ENCODE assay signal across 18 cellular contexts in the genomic region with DNA sequence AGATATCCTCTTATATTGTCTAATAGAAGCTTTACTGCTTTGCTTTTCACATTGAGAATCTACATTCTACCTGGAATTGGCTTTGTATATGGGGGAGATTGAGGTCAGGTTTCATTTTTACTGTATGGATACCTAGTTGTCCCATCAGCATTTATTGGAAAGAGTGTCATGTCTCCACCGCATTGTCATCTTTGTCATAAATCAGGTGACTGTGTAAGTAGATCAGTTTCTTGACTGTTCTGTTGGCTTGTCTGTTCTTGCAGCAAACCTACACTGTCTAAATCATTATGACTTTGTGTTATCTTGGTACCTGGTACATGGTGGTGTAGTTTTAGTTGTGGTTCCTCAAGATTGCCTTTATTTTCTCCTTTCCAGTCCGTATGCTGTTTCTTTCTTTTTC. TPM values are rescaled to one million over a fixed set of nuclear protein-coding genes. Genes with fewer than 3 reads are reported as not detected.
A peak's percentile ranks its signal among the peaks of the same experiment; 100 is the strongest.
DNase-seq lines count a peak whose midpoint lies in the region; ATAC-seq and TF ChIP-seq lines count a peak whose summit lies in the region.
"Had no signal": no experiment of that assay in that cellular context is flagged by ENCODE, and none has a peak within 500 bp of the region (broad histone marks: within the 10 kb centered on the region; RNA-seq: fewer than 3 reads in every experiment).

No MANE protein-coding gene starts in this region.

- peaks cover 37% of the 10 kb centered on the region for H3K4me1 Mint-ChIP-seq in nephron

- TF ChIP-seq CTCF in HEK293 (tag by site-specific recombination; IDR thresholded peaks at IDR 0.05) (no peak), nephron (IDR thresholded peaks at IDR 0.05; ENCODE audit: unreplicated experiment in 3 of 3) (no peak)

- H3K36me3 ChIP-seq in HEK293 (ENCODE audit: control insufficient read depth in 2 of 2, insufficient read depth in 1 of 2, low read length in 2 of 2): peaks cover 4% of the 10 kb centered on the region in 2 experiments; a peak in 1 of 3 replicates
- H3K36me3 ChIP-seq: ovary, suprapubic skin had no signal

- no peak overlapping the region for H3K4me3 ChIP-seq in HEK293 (ENCODE audit: low read depth, low read length)
- H3K4me3 ChIP-seq: BLaER1, ovary, suprapubic skin had no signal

- no peak overlapping the region for H3K27ac ChIP-seq in HEK293 (ENCODE audit: extremely low read depth, low read depth, low read length)
- H3K27ac ChIP-seq: 22Rv1, BLaER1, ovary, suprapubic skin had no signal

- H3K9me3 ChIP-seq in HEK293 (ENCODE audit: control insufficient read depth, insufficient read depth, low read depth, low read length): no peaks in the 10 kb centered on the region
- H3K9me3 ChIP-seq: ovary, suprapubic skin had no signal

- H3K36me3 Mint-ChIP-seq in nephron (ENCODE audit: low read depth): peaks cover 42% of the 10 kb centered on the region

- H3K9me3 Mint-ChIP-seq in nephron: peaks cover 16% of the 10 kb centered on the region
- H3K9me3 Mint-ChIP-seq: T-helper 2 cell treated with Interferon-gamma antibody and Interleukin-4, amounts not matched to agents 5 μg/mL and 100 μg/mL, for 36 hours had no signal

- POLR2A ChIA-PET in HEK293 (lab: Yijun Ruan, JAX): no interaction called here

- H3K27me3 Mint-ChIP-seq in nephron (ENCODE audit: low read depth): no peaks in the 10 kb centered on the region

- no peak for DNase-seq in activated CD4-positive, CD25-positive, alpha-beta regulatory T cell (lab: John Stamatoyannopoulos, UW)
- DNase-seq in amniotic epithelial cell (ENCODE audit: low read depth) (peak; percentile 50), NCI-H446 (lab: John Stamatoyannopoulos, UW) (no peak), left ventricle myocardium superior (no peak), NCI-H1930 (lab: John Stamatoyannopoulos, UW) (no peak)
- DNase-seq: cerebellar nuclear complex; DMS 273 treated with DMSO at 0.1 percent for 48 hours; effector CD4-positive, alpha-beta T cell; NCI-H1092 treated with DMSO at 0.1 percent for 48 hours; ovary had no signal

- no peak overlapping the region for H3K4me3 Mint-ChIP-seq in nephron
- H3K4me3 Mint-ChIP-seq: T-helper 2 cell treated with Interferon-gamma antibody and Interleukin-4, amounts not matched to agents 5 μg/mL and 100 μg/mL, for 36 hours; WTC11 had no signal

- peak; percentile 72 to 77 for ATAC-seq in activated CD4-positive, CD25-positive, alpha-beta regulatory T cell treated with anti-CD3 and anti-CD28 coated beads, Interleukin-2, amount 50 U/mL, for 24 hours
- ATAC-seq in left ventricle myocardium superior: no peak
- ATAC-seq: WTC11 had no signal

- CTCF ChIA-PET in HEK293 (lab: Yijun Ruan, JAX): no interaction called here

- H3K4me1 ChIP-seq in HEK293 (ENCODE audit: control insufficient read depth, insufficient read depth, low read length): peaks cover 48% of the 10 kb centered on the region

- H3K27ac Mint-ChIP-seq in nephron: peak overlapping the region; percentile 4 to 96 (median 94)
- H3K27ac Mint-ChIP-seq: T-helper 2 cell treated with Interferon-gamma antibody and Interleukin-4, amounts not matched to agents 5 μg/mL and 100 μg/mL, for 36 hours; WTC11 had no signal

- intact Hi-C loops in left ventricle myocardium superior (cut with micrococcal nuclease): no loop called here

TF ChIP-seq in HEK293, 187 proteins besides CTCF, POLR2A, EP300 and RAD21:
- TF ChIP-seq, protein P1, sequence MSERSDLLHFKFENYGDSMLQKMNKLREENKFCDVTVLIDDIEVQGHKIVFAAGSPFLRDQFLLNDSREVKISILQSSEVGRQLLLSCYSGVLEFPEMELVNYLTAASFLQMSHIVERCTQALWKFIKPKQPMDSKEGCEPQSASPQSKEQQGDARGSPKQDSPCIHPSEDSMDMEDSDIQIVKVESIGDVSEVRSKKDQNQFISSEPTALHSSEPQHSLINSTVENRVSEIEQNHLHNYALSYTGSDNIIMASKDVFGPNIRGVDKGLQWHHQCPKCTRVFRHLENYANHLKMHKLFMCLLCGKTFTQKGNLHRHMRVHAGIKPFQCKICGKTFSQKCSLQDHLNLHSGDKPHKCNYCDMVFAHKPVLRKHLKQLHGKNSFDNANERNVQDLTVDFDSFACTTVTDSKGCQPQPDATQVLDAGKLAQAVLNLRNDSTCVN (tag by site-specific recombination; optimal IDR thresholded peaks at IDR 0.05): peak; percentile 2
- TF ChIP-seq ZNF792 (tag by site-specific recombination; IDR thresholded peaks at IDR 0.05) (no peak), ZIC2 (tag by site-specific recombination; IDR thresholded peaks at IDR 0.05) (no peak), ZNF664 (tag by site-specific recombination; IDR thresholded peaks at IDR 0.05) (no peak), ZNF391 (tag by site-specific recombination; IDR thresholded peaks at IDR 0.05; ENCODE audit: borderline replicate concordance, low read depth) (no peak)
- TF ChIP-seq, protein P2, sequence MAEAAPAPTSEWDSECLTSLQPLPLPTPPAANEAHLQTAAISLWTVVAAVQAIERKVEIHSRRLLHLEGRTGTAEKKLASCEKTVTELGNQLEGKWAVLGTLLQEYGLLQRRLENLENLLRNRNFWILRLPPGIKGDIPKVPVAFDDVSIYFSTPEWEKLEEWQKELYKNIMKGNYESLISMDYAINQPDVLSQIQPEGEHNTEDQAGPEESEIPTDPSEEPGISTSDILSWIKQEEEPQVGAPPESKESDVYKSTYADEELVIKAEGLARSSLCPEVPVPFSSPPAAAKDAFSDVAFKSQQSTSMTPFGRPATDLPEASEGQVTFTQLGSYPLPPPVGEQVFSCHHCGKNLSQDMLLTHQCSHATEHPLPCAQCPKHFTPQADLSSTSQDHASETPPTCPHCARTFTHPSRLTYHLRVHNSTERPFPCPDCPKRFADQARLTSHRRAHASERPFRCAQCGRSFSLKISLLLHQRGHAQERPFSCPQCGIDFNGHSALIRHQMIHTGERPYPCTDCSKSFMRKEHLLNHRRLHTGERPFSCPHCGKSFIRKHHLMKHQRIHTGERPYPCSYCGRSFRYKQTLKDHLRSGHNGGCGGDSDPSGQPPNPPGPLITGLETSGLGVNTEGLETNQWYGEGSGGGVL (tag by site-specific recombination; IDR thresholded peaks at IDR 0.05): no peak

RNA-seq across cellular contexts. Expression of a gene that starts 5.8 kb away (rescaled TPM):
- total RNA-seq in left ventricle myocardium superior: 42.4 TPM
